ENCODE assay signal across 10 cellular contexts in the genomic region with DNA sequence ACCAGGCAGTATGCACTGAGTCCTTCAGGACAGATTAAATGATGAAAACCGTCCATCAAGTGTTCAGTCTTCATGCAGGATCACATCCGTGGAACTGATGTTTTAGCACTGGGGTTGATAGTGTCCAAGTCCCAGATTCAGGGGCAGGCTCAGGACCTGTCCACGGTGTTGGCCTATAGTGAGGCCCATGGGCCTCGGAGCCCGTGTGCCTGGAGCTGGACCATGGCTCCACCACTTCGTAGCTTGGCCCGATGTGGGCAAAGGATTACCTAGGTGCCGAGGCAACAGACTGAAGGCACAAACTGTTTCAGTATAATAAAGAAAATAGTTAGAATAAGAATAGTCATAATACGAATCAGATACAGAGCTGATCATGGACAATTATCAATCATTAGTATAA.
"Had no signal": no experiment of that assay in that cellular context is flagged by ENCODE, and none has a peak within 500 bp of the region (broad histone marks: within the 10 kb centered on the region; RNA-seq: fewer than 3 reads in every experiment).

No MANE protein-coding gene starts in this region.

- H3K27ac ChIP-seq: GM23248, HL-60 had no signal

- H3K4me1 ChIP-seq: HAP-1 had no signal

- H3K4me3 ChIP-seq: GM23248, HAP-1 had no signal

- DNase-seq: GM23248, GOT3, H7, HFFc6, KBM-7 had no signal

- H3K27ac Mint-ChIP-seq: HFFc6, IgD-negative memory B cell had no signal

- H3K9me3 ChIP-seq: HAP-1 had no signal

- H3K4me3 Mint-ChIP-seq: HFFc6, IgD-negative memory B cell had no signal

- H3K27me3 Mint-ChIP-seq: IgD-negative memory B cell had no signal

- ATAC-seq: HCT116, HepG2 had no signal
